8 cellular contexts compared by ENCODE assay signal in the genomic region with DNA sequence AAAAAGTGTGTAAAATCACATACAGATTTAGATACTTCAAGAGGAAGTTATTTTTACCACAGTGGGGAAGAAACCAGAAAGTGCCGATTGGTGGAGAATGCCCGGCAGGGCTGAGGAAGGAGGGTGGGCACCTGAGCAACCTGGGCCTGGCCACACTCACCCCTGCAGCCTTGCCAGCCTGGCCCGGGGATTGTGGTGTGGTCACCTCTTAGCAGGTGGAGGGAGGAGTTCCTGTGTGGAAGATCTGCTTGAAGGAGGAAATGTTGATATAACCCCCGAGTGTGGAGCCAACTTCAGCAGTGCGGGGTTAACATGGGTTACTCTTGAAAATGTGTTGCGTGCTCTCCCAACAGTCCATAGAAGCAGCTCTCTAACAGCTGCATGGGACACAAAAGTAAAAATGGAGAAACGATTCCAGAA. TPM values are rescaled to one million over a fixed set of nuclear protein-coding genes. Genes with fewer than 3 reads are reported as not detected.
DNase-seq lines count a peak whose midpoint lies in the region; ATAC-seq, FAIRE-seq and TF ChIP-seq lines count a peak whose summit lies in the region.

No MANE protein-coding gene starts in this region.

- TF ChIP-seq RAD21 in GM12878 (IDR thresholded peaks at IDR 0.05; ENCODE audit: insufficient read depth, low read depth, low read length), result no peak

- H3K9ac ChIP-seq in GM12878 (ENCODE audit: control insufficient read depth, insufficient read depth, low read length), result peak overlapping the region; percentile 45; the same call in 1 of the 2 replicates

- TF ChIP-seq CTCF in GM12878 (IDR thresholded peaks at IDR 0.05 in 2 of 3, conservative IDR thresholded peaks at IDR 0.05 in 1 of 3; ENCODE audit: control insufficient read depth in 2 of 3, extremely low read depth in 1 of 3, insufficient read depth in 1 of 3, low read depth in 3 of 3, low read length in 3 of 3) (no peak), lung (IDR thresholded peaks at IDR 0.05; ENCODE audit: control extremely low read depth, extremely low read depth) (no peak)

- peak overlapping the region; percentile 80 for H3K4me3 ChIP-seq in CD4-positive, CD25-positive, alpha-beta regulatory T cell (ENCODE audit: low read depth, low read length)
- H3K4me3 ChIP-seq in Jurkat, Clone E6-1 (ENCODE audit: low read length), result peak overlapping the region; percentile 35
- H3K4me3 ChIP-seq in GM12878 (peak overlapping the region; percentile 39; the same call in 1 of the 2 replicates), lung (no peak overlapping the region), small intestine (ENCODE audit: low read depth in 1 of 2, low read length in 2 of 2) (no peak overlapping the region)

- TF ChIP-seq EP300 in GM12878 (IDR thresholded peaks at IDR 0.05; ENCODE audit: borderline replicate concordance in 1 of 2, control insufficient read depth in 1 of 2, low read depth in 2 of 2, low read length in 2 of 2), result no peak

- H3K4me2 ChIP-seq in GM12878 (ENCODE audit: control insufficient read depth, insufficient read depth), result peak overlapping the region; percentile 97

- POLR2A ChIA-PET in GM12878 (lab: Charles Lee), result interaction anchor here (1.1 to 1.3 kb wide), 2 partner anchors 15 to 104 kb away, joined by 3 read pairs; no protein-coding TSS in a partner anchor

- H3K36me3 ChIP-seq in CD4-positive, CD25-positive, alpha-beta regulatory T cell (ENCODE audit: control insufficient read depth, insufficient read depth, low read length), result no peaks in the 10 kb centered on the region
- H3K36me3 ChIP-seq in GM12878 (ENCODE audit: control insufficient read depth in 2 of 2, insufficient read depth in 2 of 2, low read length in 1 of 2) (no peaks in the 10 kb centered on the region), lung (ENCODE audit: control insufficient read depth in 2 of 2, insufficient read depth in 2 of 2, low read length in 2 of 2) (no peaks in the 10 kb centered on the region), small intestine (ENCODE audit: control insufficient read depth in 2 of 2, insufficient read depth in 2 of 2, low read length in 2 of 2) (no peaks in the 10 kb centered on the region)

- intact Hi-C loops in GM12878 (cut with micrococcal nuclease; ENCODE audit: unreplicated experiment), result loop anchor here (2.0 to 5.0 kb wide), 3 partner anchors 15 to 186 kb away; partner anchors contain the start of gene UST

- H3K4me3 Mint-ChIP-seq in CD4-positive, CD25-positive, alpha-beta regulatory T cell, result peak overlapping the region; percentile 37 to 88 (median 66)

- peaks cover 54% of the 10 kb centered on the region for H3K27me3 Mint-ChIP-seq in CD4-positive, CD25-positive, alpha-beta regulatory T cell

- in situ Hi-C loops in GM12878 (cut with MboI), result loop anchor here (25.0 kb wide), 1 partner anchor 676 kb away; no protein-coding TSS in a partner anchor

- no peaks in the 10 kb centered on the region for H3K36me3 Mint-ChIP-seq in CD4-positive, CD25-positive, alpha-beta regulatory T cell

- SMC1A ChIA-PET in GM12878 (lab: Charles Lee; ENCODE audit: uncharacterized antibody, unreplicated experiment), result interaction anchor here (1.0 to 7.4 kb wide), 11 partner anchors 9 to 282 kb away, joined by 3 to 56 read pairs (median 4); no protein-coding TSS in a partner anchor

- TF ChIP-seq POLR2A in GM12878 (IDR thresholded peaks at IDR 0.05; ENCODE audit: low read depth, low read length), result no peak

- BruUV-seq in GM12878 (replicated peaks; lab: Mats Ljungman, UMichigan), result no TSS peak

- peaks cover 0 to 3% (median 0%) of the 10 kb centered on the region in 7 donors for H3K9me3 Mint-ChIP-seq in CD4-positive, CD25-positive, alpha-beta regulatory T cell

- H2AFZ ChIP-seq in GM12878 (ENCODE audit: control insufficient read depth, low read depth, low read length), result no peak overlapping the region

- no peaks in the 10 kb centered on the region for H3K79me2 ChIP-seq in GM12878 (ENCODE audit: control insufficient read depth, insufficient read depth, low read length)

- RAD21 ChIA-PET in GM12878 (lab: Charles Lee; ENCODE audit: unreplicated experiment), result interaction anchor here (0.7 to 5.4 kb wide), 11 partner anchors 10 to 568 kb away, joined by 3 to 52 read pairs (median 5); partner anchors contain the start of gene UST

- DNase-seq in CD4-positive, CD25-positive, alpha-beta regulatory T cell, result peak in 2 of 3 donors; percentile 35 to 43
- peak; percentile 75 for DNase-seq in Jurkat, Clone E6-1 (ENCODE audit: low read depth, low spot score)
- no peak for DNase-seq in GM12878 (ENCODE audit: low read depth, low spot score)
- peak; percentile 44 for DNase-seq in lung (ENCODE audit: low spot score)
- no peak for DNase-seq in germinal center (ENCODE audit: low spot score)
- no peak for DNase-seq in A172 (ENCODE audit: low spot score)
- DNase-seq in small intestine, result no peak

- peak overlapping the region; percentile 32 to 91 (median 34) for H3K27ac Mint-ChIP-seq in CD4-positive, CD25-positive, alpha-beta regulatory T cell

- FAIRE-seq in GM12878 (lab: Jason Lieb, UNC) (no peak), small intestine (lab: Jason Lieb, UNC) (no peak)

- H3K27ac ChIP-seq in CD4-positive, CD25-positive, alpha-beta regulatory T cell (ENCODE audit: insufficient read depth, low read length, poor library complexity, severe bottlenecking), result peak overlapping the region; percentile 66
- peak overlapping the region; percentile 85 for H3K27ac ChIP-seq in GM12878 (ENCODE audit: control insufficient read depth, insufficient read depth)
- peak overlapping the region in 1 of 2 donors; percentile 93 for H3K27ac ChIP-seq in lung (ENCODE audit: low read depth in 1 of 2, low read length in 1 of 2)
- peak overlapping the region in 1 of 2 donors; percentile 63 for H3K27ac ChIP-seq in small intestine (ENCODE audit: low read depth in 1 of 2, low read length in 1 of 2)

- H3K4me1 Mint-ChIP-seq in CD4-positive, CD25-positive, alpha-beta regulatory T cell, result peaks cover 33 to 57% (median 43%) of the 10 kb centered on the region in 4 donors

- no peaks in the 10 kb centered on the region for H3K9me3 ChIP-seq in CD4-positive, CD25-positive, alpha-beta regulatory T cell (ENCODE audit: control insufficient read depth in 2 of 2, low read length in 2 of 2)
- H3K9me3 ChIP-seq in GM12878 (replicated peaks; ENCODE audit: control insufficient read depth, insufficient read depth, low read length) (peaks cover 13% of the 10 kb centered on the region), lung (ENCODE audit: control insufficient read depth in 2 of 2, insufficient read depth in 1 of 2, low read length in 1 of 2) (no peaks in the 10 kb centered on the region), small intestine (ENCODE audit: control insufficient read depth, low read depth) (no peaks in the 10 kb centered on the region)

- peaks cover 37% of the 10 kb centered on the region for H3K4me1 ChIP-seq in CD4-positive, CD25-positive, alpha-beta regulatory T cell (ENCODE audit: control insufficient read depth, insufficient read depth, low read length, poor library complexity, severe bottlenecking)
- H3K4me1 ChIP-seq in GM12878 (ENCODE audit: control insufficient read depth, insufficient read depth, low read length) (peaks cover 43% of the 10 kb centered on the region), lung (ENCODE audit: control insufficient read depth in 2 of 2, insufficient read depth in 2 of 2, low read length in 2 of 2) (peaks cover 2 to 9% of the 10 kb centered on the region in 2 donors), small intestine (ENCODE audit: control insufficient read depth in 2 of 2, insufficient read depth in 1 of 2, low read depth in 1 of 2, low read length in 1 of 2) (peaks cover 0 to 6% of the 10 kb centered on the region in 2 donors)

- no peaks in the 10 kb centered on the region for H4K20me1 ChIP-seq in GM12878 (ENCODE audit: control insufficient read depth, insufficient read depth)

- peak; percentile 10 to 21 for ATAC-seq in CD4-positive, CD25-positive, alpha-beta regulatory T cell (ENCODE audit: low read depth in 2 of 2)
- ATAC-seq in GM12878 (peak; percentile 8), lung (ENCODE audit: insufficient read depth, low FRiP score) (peak; percentile 2), GM21515 (IDR thresholded peaks at IDR 0.05; ENCODE audit: unreplicated experiment) (no peak)

- H3K27me3 ChIP-seq in CD4-positive, CD25-positive, alpha-beta regulatory T cell (ENCODE audit: control insufficient read depth, insufficient read depth, low read length), result peaks cover 6% of the 10 kb centered on the region
- H3K27me3 ChIP-seq in GM12878 (replicated peaks in 1 of 2; ENCODE audit: control insufficient read depth in 2 of 2, insufficient read depth in 2 of 2, low read length in 1 of 2) (no peaks in the 10 kb centered on the region), lung (ENCODE audit: control insufficient read depth, insufficient read depth) (no peaks in the 10 kb centered on the region), small intestine (ENCODE audit: control insufficient read depth in 2 of 2, insufficient read depth in 2 of 2, low read length in 2 of 2) (no peaks in the 10 kb centered on the region)

- 19% methylated on average over 7 of the region's 7 CpGs for WGBS in GM12878 (ENCODE audit: insufficient coverage, insufficient replicate concordance, low lambda C conversion rate, missing lambda C conversion rate)
- WGBS in lung, 2 donors, result 3 to 11% methylated on average over 7 of the region's 7 CpGs
- 29 to 53% (median 50%) methylated on average over 7 of the region's 7 CpGs for whole genome bisulfite sequencing in small intestine, 3 donors

- CTCF ChIA-PET in GM12878 (lab: Yijun Ruan, JAX), result interaction anchor here (0.6 to 1.7 kb wide), 6 partner anchors 10 to 268 kb away, joined by 3 to 6 read pairs (median 3); no protein-coding TSS in a partner anchor

RNA-seq across cellular contexts. Expression of gene UST, which starts 14.7 kb away (rescaled TPM):
- total RNA-seq in CD4-positive, CD25-positive, alpha-beta regulatory T cell, result 1.7 TPM
- 1 to 10 TPM; 1.1 to 2.9 (median 2.7) TPM for polyA plus RNA-seq in CD4-positive, CD25-positive, alpha-beta regulatory T cell
- polyA plus RNA-seq in Jurkat, Clone E6-1 (2012; ENCODE audit: insufficient read depth, insufficient read length), result 7.2 TPM
- 88.0 and 95.1 TPM in 2 replicates for total RNA-seq in GM12878 (2013; cell fraction: nucleolus; rRNA removed)
- total RNA-seq in GM12878 (2014; rRNA removed) (1.6 and 2.1 TPM in 2 replicates), GM12878 (2014; rRNA removed; fragmentation: Illumina TruSeq; extraction: Trizol) (2.1 and 2.7 TPM in 2 replicates), GM12878 (2021) (2.2 and 2.4 TPM in 2 replicates), lung (10 to 100 TPM in 1 of 2 donors, 1 to 10 TPM in 1; 8.6 to 24.0 TPM)
- 6.3 TPM for polyA plus RNA-seq in GM12878 (2011; ENCODE audit: low read depth)
- polyA plus RNA-seq in GM12878 (2011; rRNA removed) (43.3 and 58.0 TPM in 2 replicates), GM12878 (2014; fragmentation: Illumina TruSeq; extraction: Trizol) (2.4 and 3.8 TPM in 2 replicates), GM12878 (2014; fragmentation: Nextera tagmentation; extraction: Ambion mirVana) (1 to 10 TPM; 3.6 to 3.7 TPM), GM12878 (2014; rRNA removed) (1.4 and 1.8 TPM in 2 replicates), GM12878 (2016; fragmentation: Nextera tagmentation; extraction: Ambion mirVana) (1 to 10 TPM in 1 of 2 experiments, under 1 TPM in 1; 0.74 to 1.7 TPM), lung (1 to 10 TPM; 4.5 to 5.7 TPM), small intestine (1 to 10 TPM in 1 of 3 donors, under 1 TPM in 1, not detected in 1; 0.81 to 4.0 TPM)
- polyA plus RNA-seq in GM12878 (2011; cell fraction: cytosol; rRNA removed), result 25.8 and 30.4 TPM in 2 replicates
- polyA plus RNA-seq in GM12878 (2011; cell fraction: nucleus; rRNA removed), result 23.1 and 29.5 TPM in 2 replicates
- 2.6 and 4.9 TPM in 2 replicates for polyA plus RNA-seq in GM12878 (2012)
- 38.6 and 38.8 TPM in 2 replicates for polyA minus RNA-seq in GM12878 (2011; rRNA and poly(A)+ RNA removed)
- polyA minus RNA-seq in GM12878 (2011; cell fraction: cytosol; rRNA and poly(A)+ RNA removed), result 14.5 and 17.2 TPM in 2 replicates
- 27.8 and 36.4 TPM in 2 replicates for polyA minus RNA-seq in GM12878 (2011; cell fraction: nucleus; rRNA and poly(A)+ RNA removed)
- total RNA-seq in A172 (2014; rRNA removed; shearing (Covaris generic)), result 2.4 and 2.6 TPM in 2 replicates

Comparison
In these comparisons a context has a peak if more than half of its experiments do, and no peak if none do; other contexts are left out.
1. DNase-seq: peak in CD4-positive, CD25-positive, alpha-beta regulatory T cell (2 of 3), Jurkat, Clone E6-1 (single experiment) and lung (single experiment); none in GM12878 (single experiment), germinal center (single experiment), A172 (single experiment) and small intestine (single experiment).
2. H3K4me3 ChIP-seq: peak in CD4-positive, CD25-positive, alpha-beta regulatory T cell (single experiment), Jurkat, Clone E6-1 (single experiment) and GM12878 (single experiment); none in lung (single experiment) and small intestine (0 of 2).